In the genomic region with DNA sequence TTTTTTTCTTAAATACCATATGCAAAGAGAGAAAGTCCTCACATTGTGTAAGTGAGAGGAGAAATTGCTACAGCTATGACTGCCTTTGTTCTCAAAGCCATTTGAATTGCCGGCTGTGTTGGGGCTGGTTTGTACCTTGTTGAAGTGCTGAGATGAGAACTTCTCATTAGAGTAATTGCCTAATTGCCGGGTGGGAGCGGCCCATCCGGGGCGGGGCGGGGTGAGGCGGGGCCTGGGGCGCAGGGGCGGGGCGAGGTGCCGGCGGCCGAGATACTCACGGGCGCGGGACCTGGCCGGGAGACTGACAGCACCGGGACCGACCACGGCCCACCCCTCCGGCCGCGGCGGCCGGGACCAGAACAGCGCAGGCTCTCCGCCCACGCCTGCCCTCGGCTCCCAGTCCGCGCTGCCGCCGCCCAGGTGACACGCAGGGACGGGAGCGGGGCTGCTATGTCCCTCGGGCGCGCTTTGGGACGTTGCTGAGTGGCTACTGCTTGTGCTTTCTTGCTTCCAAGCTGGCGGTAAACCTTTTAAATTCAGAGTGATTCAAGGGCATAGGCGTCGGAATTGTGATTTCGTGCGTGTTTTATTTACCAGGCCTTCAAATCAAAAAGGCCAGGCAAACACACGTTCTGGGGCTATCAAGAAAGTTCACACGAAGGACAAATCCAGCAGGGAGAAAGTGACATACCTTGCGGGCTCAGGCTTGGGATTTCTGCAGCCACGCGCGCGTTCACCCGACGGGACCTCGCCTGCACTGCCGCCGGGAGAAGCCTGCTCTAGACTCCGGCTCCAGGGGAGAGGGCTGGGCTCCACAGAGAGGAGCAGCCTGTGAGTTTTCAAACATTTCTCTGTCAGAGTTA, we compare ENCODE assay signal across 8 cellular contexts.
DNase-seq lines count a peak whose midpoint lies in the region; ATAC-seq, FAIRE-seq and TF ChIP-seq lines count a peak whose summit lies in the region.

No MANE protein-coding gene starts in this region.

- peak overlapping the region; percentile 86 for H3K27ac Mint-ChIP-seq in progenitor cell of endocrine pancreas

- H3K27ac ChIP-seq in A549: peak overlapping the region; percentile 84 to 87

- peak overlapping the region; percentile 57 for H3K4me3 ChIP-seq in A549

- 1% methylated on average over 33 of the region's 58 CpGs for WGBS in A549 (ENCODE audit: missing lambda C conversion rate)

- intact Hi-C loops in head of caudate nucleus (cut with DNase I): no loop called here

- TF ChIP-seq EP300 in A549 (IDR thresholded peaks at IDR 0.05): no peak

- peak overlapping the region; percentile 93 for H3K4me2 ChIP-seq in A549

- H3K4me3 Mint-ChIP-seq in progenitor cell of endocrine pancreas (ENCODE audit: low read depth): peak overlapping the region; percentile 78

- peak in 1 of 2 experiments; percentile 74 for DNase-seq in A549 (ENCODE audit: low read depth in 1 of 2, low spot score in 1 of 2)
- DNase-seq in RPMI7951 (ENCODE audit: low read depth): peak; percentile 63
- DNase-seq in activated gamma-delta T cell treated with Interleukin-2 at 50 U/mL for 16 hours: peak; percentile 37
- peak in 27 of 42 donors; percentile 24 to 79 (median 55) for DNase-seq in head of caudate nucleus
- DNase-seq in progenitor cell of endocrine pancreas (ENCODE audit: low spot score, unreplicated experiment): peak; percentile 37
- DNase-seq in ureter (ENCODE audit: low spot score): peak; percentile 68

- peaks cover 8% of the 10 kb centered on the region for H3K27me3 Mint-ChIP-seq in progenitor cell of endocrine pancreas

- peaks cover 41% of the 10 kb centered on the region for H3K4me1 Mint-ChIP-seq in progenitor cell of endocrine pancreas (ENCODE audit: low read depth)

- TF ChIP-seq CTCF in A549 (IDR thresholded peaks at IDR 0.05) (no peak), progenitor cell of endocrine pancreas (IDR thresholded peaks at IDR 0.05; ENCODE audit: unreplicated experiment) (no peak)

- peak; percentile 53 for TF ChIP-seq POLR2A in A549 (IDR thresholded peaks at IDR 0.05; ENCODE audit: low read length)

- peaks cover 4% of the 10 kb centered on the region for H3K36me3 Mint-ChIP-seq in progenitor cell of endocrine pancreas (ENCODE audit: insufficient read depth)

- ATAC-seq in A549 (peak; percentile 47 to 67), GM18909 (IDR thresholded peaks at IDR 0.05; ENCODE audit: poor library complexity, unreplicated experiment) (peak; percentile 77), HG03457 (IDR thresholded peaks at IDR 0.05; ENCODE audit: unreplicated experiment) (peak; percentile 78)

- CTCF ChIA-PET in A549 (lab: Yijun Ruan, JAX): interaction anchor here (0.7 to 1.9 kb wide), 14 partner anchors 9 to 367 kb away, joined by 3 to 10 read pairs (median 3); no protein-coding TSS in a partner anchor

- H3K4me1 ChIP-seq in A549: peaks cover 59% of the 10 kb centered on the region

- FAIRE-seq in A549 (lab: Jason Lieb, UNC): no peak

- TF ChIP-seq RAD21 in A549 (conservative IDR thresholded peaks at IDR 0.05 in 1 of 2, IDR thresholded peaks at IDR 0.05 in 1 of 2): no peak

- no peaks in the 10 kb centered on the region for H3K9me3 Mint-ChIP-seq in progenitor cell of endocrine pancreas (ENCODE audit: low read depth)

- H3K9me3 ChIP-seq in A549: no peaks in the 10 kb centered on the region

- POLR2A ChIA-PET in A549 (lab: Yijun Ruan, JAX): interaction anchor here (0.5 to 1.3 kb wide), 6 partner anchors 13 to 182 kb away, joined by 3 to 6 read pairs (median 4); no protein-coding TSS in a partner anchor

TF ChIP-seq in A549, 52 proteins besides CTCF, POLR2A, EP300 and RAD21 (continues in another document):
- no peak for TF ChIP-seq NFE2L2 (conservative IDR thresholded peaks at IDR 0.05; ENCODE audit: low read length)
- TF ChIP-seq, protein P1, sequence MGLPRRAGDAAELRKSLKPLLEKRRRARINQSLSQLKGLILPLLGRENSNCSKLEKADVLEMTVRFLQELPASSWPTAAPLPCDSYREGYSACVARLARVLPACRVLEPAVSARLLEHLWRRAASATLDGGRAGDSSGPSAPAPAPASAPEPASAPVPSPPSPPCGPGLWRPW (IDR thresholded peaks at IDR 0.05): no peak
- no peak for TF ChIP-seq MAZ (IDR thresholded peaks at IDR 0.05; ENCODE audit: borderline replicate concordance, low read depth, low read length)
- TF ChIP-seq CEBPB (IDR thresholded peaks at IDR 0.05): peak; percentile 23 to 34; a peak in 3 of 4 replicates
- TF ChIP-seq HDAC2 (IDR thresholded peaks at IDR 0.05): no peak
- TF ChIP-seq SMC3 (IDR thresholded peaks at IDR 0.05): no peak
- TF ChIP-seq TFCP2L1 (CRISPR knock-in tag; IDR thresholded peaks at IDR 0.05): peak; percentile 41; the same call in 1 of the 2 replicates
- no peak for TF ChIP-seq NR3C1 (IDR thresholded peaks at IDR 0.05)
- TF ChIP-seq HOXB5 (CRISPR knock-in tag; IDR thresholded peaks at IDR 0.05): no peak
- no peak for TF ChIP-seq ZSCAN20 (CRISPR knock-in tag; IDR thresholded peaks at IDR 0.05)
- no peak for TF ChIP-seq RFX5 (IDR thresholded peaks at IDR 0.05)
- no peak for TF ChIP-seq ZNF302 (CRISPR knock-in tag; IDR thresholded peaks at IDR 0.05)
- no peak for TF ChIP-seq CBX8 (IDR thresholded peaks at IDR 0.05)
- no peak for TF ChIP-seq PHF8 (IDR thresholded peaks at IDR 0.05; ENCODE audit: borderline replicate concordance, low read depth)
- TF ChIP-seq TP53 (CRISPR knock-in tag; IDR thresholded peaks at IDR 0.05): no peak
- TF ChIP-seq, protein P2, sequence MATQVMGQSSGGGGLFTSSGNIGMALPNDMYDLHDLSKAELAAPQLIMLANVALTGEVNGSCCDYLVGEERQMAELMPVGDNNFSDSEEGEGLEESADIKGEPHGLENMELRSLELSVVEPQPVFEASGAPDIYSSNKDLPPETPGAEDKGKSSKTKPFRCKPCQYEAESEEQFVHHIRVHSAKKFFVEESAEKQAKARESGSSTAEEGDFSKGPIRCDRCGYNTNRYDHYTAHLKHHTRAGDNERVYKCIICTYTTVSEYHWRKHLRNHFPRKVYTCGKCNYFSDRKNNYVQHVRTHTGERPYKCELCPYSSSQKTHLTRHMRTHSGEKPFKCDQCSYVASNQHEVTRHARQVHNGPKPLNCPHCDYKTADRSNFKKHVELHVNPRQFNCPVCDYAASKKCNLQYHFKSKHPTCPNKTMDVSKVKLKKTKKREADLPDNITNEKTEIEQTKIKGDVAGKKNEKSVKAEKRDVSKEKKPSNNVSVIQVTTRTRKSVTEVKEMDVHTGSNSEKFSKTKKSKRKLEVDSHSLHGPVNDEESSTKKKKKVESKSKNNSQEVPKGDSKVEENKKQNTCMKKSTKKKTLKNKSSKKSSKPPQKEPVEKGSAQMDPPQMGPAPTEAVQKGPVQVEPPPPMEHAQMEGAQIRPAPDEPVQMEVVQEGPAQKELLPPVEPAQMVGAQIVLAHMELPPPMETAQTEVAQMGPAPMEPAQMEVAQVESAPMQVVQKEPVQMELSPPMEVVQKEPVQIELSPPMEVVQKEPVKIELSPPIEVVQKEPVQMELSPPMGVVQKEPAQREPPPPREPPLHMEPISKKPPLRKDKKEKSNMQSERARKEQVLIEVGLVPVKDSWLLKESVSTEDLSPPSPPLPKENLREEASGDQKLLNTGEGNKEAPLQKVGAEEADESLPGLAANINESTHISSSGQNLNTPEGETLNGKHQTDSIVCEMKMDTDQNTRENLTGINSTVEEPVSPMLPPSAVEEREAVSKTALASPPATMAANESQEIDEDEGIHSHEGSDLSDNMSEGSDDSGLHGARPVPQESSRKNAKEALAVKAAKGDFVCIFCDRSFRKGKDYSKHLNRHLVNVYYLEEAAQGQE (IDR thresholded peaks at IDR 0.05): no peak
- no peak for TF ChIP-seq MYC (IDR thresholded peaks at IDR 0.05; ENCODE audit: borderline replicate concordance, low read length)
- TF ChIP-seq HEYL (CRISPR knock-in tag; IDR thresholded peaks at IDR 0.05): no peak
- no peak for TF ChIP-seq MAFK (IDR thresholded peaks at IDR 0.05; ENCODE audit: partially characterized antibody)
- TF ChIP-seq, protein P3, sequence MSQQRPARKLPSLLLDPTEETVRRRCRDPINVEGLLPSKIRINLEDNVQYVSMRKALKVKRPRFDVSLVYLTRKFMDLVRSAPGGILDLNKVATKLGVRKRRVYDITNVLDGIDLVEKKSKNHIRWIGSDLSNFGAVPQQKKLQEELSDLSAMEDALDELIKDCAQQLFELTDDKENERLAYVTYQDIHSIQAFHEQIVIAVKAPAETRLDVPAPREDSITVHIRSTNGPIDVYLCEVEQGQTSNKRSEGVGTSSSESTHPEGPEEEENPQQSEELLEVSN (IDR thresholded peaks at IDR 0.05; ENCODE audit: borderline replicate concordance, low read depth): no peak
- TF ChIP-seq, protein P4, sequence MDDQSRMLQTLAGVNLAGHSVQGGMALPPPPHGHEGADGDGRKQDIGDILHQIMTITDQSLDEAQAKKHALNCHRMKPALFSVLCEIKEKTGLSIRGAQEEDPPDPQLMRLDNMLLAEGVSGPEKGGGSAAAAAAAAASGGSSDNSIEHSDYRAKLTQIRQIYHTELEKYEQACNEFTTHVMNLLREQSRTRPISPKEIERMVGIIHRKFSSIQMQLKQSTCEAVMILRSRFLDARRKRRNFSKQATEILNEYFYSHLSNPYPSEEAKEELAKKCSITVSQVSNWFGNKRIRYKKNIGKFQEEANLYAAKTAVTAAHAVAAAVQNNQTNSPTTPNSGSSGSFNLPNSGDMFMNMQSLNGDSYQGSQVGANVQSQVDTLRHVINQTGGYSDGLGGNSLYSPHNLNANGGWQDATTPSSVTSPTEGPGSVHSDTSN (IDR thresholded peaks at IDR 0.05): 0 out of 2 replicates have a peak, but pooled peaks have one; percentile 49
- no peak for TF ChIP-seq CHD2 (IDR thresholded peaks at IDR 0.05; ENCODE audit: low read length, partially characterized antibody)
- no peak for TF ChIP-seq EHMT2 (IDR thresholded peaks at IDR 0.05; ENCODE audit: low read depth)
- TF ChIP-seq NPAS2 (CRISPR knock-in tag; IDR thresholded peaks at IDR 0.05; ENCODE audit: borderline replicate concordance): no peak
- TF ChIP-seq SREBF2 (IDR thresholded peaks at IDR 0.05): no peak
- TF ChIP-seq, protein P5, sequence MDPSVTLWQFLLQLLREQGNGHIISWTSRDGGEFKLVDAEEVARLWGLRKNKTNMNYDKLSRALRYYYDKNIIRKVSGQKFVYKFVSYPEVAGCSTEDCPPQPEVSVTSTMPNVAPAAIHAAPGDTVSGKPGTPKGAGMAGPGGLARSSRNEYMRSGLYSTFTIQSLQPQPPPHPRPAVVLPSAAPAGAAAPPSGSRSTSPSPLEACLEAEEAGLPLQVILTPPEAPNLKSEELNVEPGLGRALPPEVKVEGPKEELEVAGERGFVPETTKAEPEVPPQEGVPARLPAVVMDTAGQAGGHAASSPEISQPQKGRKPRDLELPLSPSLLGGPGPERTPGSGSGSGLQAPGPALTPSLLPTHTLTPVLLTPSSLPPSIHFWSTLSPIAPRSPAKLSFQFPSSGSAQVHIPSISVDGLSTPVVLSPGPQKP (IDR thresholded peaks at IDR 0.05; ENCODE audit: low read depth, low read length): no peak
- 0 out of 2 replicates have a peak, but pooled peaks have one; percentile 41 for TF ChIP-seq FOSB (CRISPR knock-in tag; IDR thresholded peaks at IDR 0.05)
- TF ChIP-seq EHF (CRISPR knock-in tag; IDR thresholded peaks at IDR 0.05): 0 out of 2 replicates have a peak, but pooled peaks have one; percentile 26
